ENCODE assay signal across 8 cellular contexts in genomic region chr6:40962241-40962640, GRCh38.
DNase-seq lines count a peak whose midpoint lies in the region; ATAC-seq and TF ChIP-seq lines count a peak whose summit lies in the region.

No MANE protein-coding gene starts in this region.

- DNase-seq in Daoy (ENCODE audit: low read depth), result peak; percentile 96
- peak; percentile 3 for DNase-seq in SHP77 treated with DMSO at 0.1 percent for 48 hours (lab: John Stamatoyannopoulos, UW)
- DNase-seq in iPS-NIHi7 (ENCODE audit: extremely low spot score), result peak; percentile 46
- no peak for DNase-seq in Kasumi-1 (lab: John Stamatoyannopoulos, UW)
- DNase-seq in DMS 273 (lab: John Stamatoyannopoulos, UW; ENCODE audit: unreplicated experiment), result no peak
- no peak for DNase-seq in omental fat pad (ENCODE audit: low spot score)
- DNase-seq in OCI-M2 (lab: John Stamatoyannopoulos, UW; ENCODE audit: unreplicated experiment), result no peak

- ATAC-seq in HG02642 (IDR thresholded peaks at IDR 0.05; ENCODE audit: poor library complexity, unreplicated experiment), result peak; percentile 61
- no peak for ATAC-seq in omental fat pad (ENCODE audit: low FRiP score)

- TF ChIP-seq CTCF in omental fat pad (IDR thresholded peaks at IDR 0.05), result no peak

Comparison
In these comparisons a context has a peak if more than half of its experiments do, and no peak if none do; other contexts are left out.
1. DNase-seq: peak in Daoy (single experiment), SHP77 treated with DMSO at 0.1 percent for 48 hours (single experiment) and iPS-NIHi7 (single experiment); none in Kasumi-1 (0 of 2), DMS 273 (single experiment), omental fat pad (single experiment) and OCI-M2 (single experiment).